8 cellular contexts compared by ENCODE assay signal in the genomic region with DNA sequence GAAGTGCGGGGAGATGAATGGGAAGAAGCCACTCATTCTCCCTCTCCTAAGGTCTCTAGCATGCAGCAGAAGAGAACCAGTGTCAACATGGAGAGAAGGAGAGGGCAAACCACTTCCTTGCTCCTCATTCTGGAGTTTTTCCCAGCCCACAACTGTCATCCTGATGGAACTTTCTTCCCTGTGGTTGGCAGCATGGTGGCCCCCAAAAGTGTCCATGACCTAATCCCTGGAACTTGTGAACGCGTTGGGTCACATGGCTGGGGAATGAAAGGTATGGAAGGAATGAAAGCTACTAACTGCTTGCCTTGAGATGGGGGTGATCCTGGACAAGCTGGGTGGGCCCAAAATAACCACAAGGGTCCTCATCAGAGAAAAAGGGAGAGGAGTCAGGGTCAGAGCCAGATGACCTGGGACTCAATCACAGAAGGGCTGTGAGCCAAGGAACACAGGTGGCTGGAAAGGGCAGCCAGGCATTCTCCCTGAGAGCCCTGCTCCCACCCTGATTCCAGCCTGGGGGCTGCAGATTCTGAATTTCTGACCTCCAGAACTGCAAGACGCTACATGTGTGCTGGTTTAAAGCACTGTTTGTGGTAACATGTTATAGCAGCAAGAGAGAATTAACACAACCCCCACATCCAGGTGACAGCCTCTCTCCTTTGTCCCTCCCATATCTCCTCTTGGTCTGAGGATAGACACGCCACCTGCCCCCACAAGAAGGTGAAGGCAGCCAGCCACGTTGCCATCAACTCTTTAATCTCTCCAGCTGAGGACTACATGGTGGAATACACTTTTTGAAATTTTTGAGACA.
DNase-seq lines count a peak whose midpoint lies in the region; ATAC-seq, FAIRE-seq and TF ChIP-seq lines count a peak whose summit lies in the region.

No MANE protein-coding gene starts in this region.

- H3K27ac ChIP-seq in DND-41 (ENCODE audit: low read length) (peak overlapping the region; percentile 51), esophagus squamous epithelium (peak overlapping the region; percentile 70 to 92 (median 77))

- ATAC-seq in DND-41 (ENCODE audit: insufficient read depth, low read depth) (no peak), GM19452 (IDR thresholded peaks at IDR 0.05; ENCODE audit: unreplicated experiment) (no peak)

- H3K9me3 ChIP-seq in DND-41 (ENCODE audit: insufficient read depth, low read length, severe bottlenecking) = no peaks in the 10 kb centered on the region
- no peaks in the 10 kb centered on the region for H3K9me3 ChIP-seq in esophagus squamous epithelium

- H3K27me3 ChIP-seq in DND-41 (ENCODE audit: insufficient read depth, low read length, poor library complexity) = no peaks in the 10 kb centered on the region
- no peaks in the 10 kb centered on the region for H3K27me3 ChIP-seq in esophagus squamous epithelium

- peaks cover 69% of the 10 kb centered on the region for H3K36me3 ChIP-seq in DND-41 (ENCODE audit: insufficient read depth, low read length)
- peaks cover 0 to 58% (median 0%) of the 10 kb centered on the region in 3 donors for H3K36me3 ChIP-seq in esophagus squamous epithelium

- H3K79me2 ChIP-seq in DND-41 (ENCODE audit: insufficient read depth, low read length) = no peaks in the 10 kb centered on the region

- no peak overlapping the region for H3K4me2 ChIP-seq in DND-41 (ENCODE audit: insufficient read depth, low read length)

- peaks cover 16% of the 10 kb centered on the region for H4K20me1 ChIP-seq in DND-41 (ENCODE audit: insufficient read depth, low read length)

- no peak for DNase-seq in DND-41
- DNase-seq in RCC 7860 (ENCODE audit: low spot score) = peak; percentile 80
- no peak for DNase-seq in esophagus squamous epithelium (lab: John Stamatoyannopoulos, UW)
- DNase-seq in progenitor cell of endocrine pancreas (ENCODE audit: low spot score, unreplicated experiment) = no peak
- DNase-seq in GM20000 (ENCODE audit: low spot score) = no peak
- no peak for DNase-seq in stimulated activated CD8-positive, alpha-beta memory T cell treated with anti-CD3 and anti-CD28 coated beads, Interleukin-4, amount 100 ng/mL, for 48 hours
- no peak for DNase-seq in putamen (ENCODE audit: low spot score)

- H3K4me1 ChIP-seq in DND-41 (ENCODE audit: insufficient read depth, low read length) = 0 out of 2 replicates have a peak, but pooled peaks cover 3% of the 10 kb centered on the region
- peaks cover 14 to 30% (median 24%) of the 10 kb centered on the region in 3 donors for H3K4me1 ChIP-seq in esophagus squamous epithelium

- no peak overlapping the region for H3K4me3 ChIP-seq in DND-41 (ENCODE audit: low read depth in 1 of 2, low read length in 2 of 2)
- peak overlapping the region in 2 of 4 donors; percentile 13 to 39 for H3K4me3 ChIP-seq in esophagus squamous epithelium

- TF ChIP-seq CTCF in DND-41 (IDR thresholded peaks at IDR 0.05; ENCODE audit: borderline replicate concordance, extremely low read depth, low read length, poor library complexity, severe bottlenecking) = no peak
- TF ChIP-seq CTCF in esophagus squamous epithelium (IDR thresholded peaks at IDR 0.05) = no peak
- TF ChIP-seq CTCF in progenitor cell of endocrine pancreas (IDR thresholded peaks at IDR 0.05; ENCODE audit: unreplicated experiment) = no peak
- TF ChIP-seq CTCF in GM20000 (IDR thresholded peaks at IDR 0.05; ENCODE audit: extremely low read depth, missing control alignments) = no peak

- H3K4me1 Mint-ChIP-seq in progenitor cell of endocrine pancreas (ENCODE audit: low read depth) = peaks cover 8% of the 10 kb centered on the region

- peak overlapping the region; percentile 14 for H3K27ac Mint-ChIP-seq in progenitor cell of endocrine pancreas

- 59 to 64% methylated on average over 4 to 6 of the region's 6 CpGs for WGBS in esophagus squamous epithelium, 2 donors

- intact Hi-C loops in esophagus squamous epithelium (cut with DNase I) = loop anchor here (5.0 kb wide), 1 partner anchor 86 kb away; no protein-coding TSS in a partner anchor

- no peaks in the 10 kb centered on the region for H3K27me3 Mint-ChIP-seq in progenitor cell of endocrine pancreas

- peak; percentile 73 for FAIRE-seq in RCC 7860 (lab: Jason Lieb, UNC)

- peaks cover 8% of the 10 kb centered on the region for H3K36me3 Mint-ChIP-seq in progenitor cell of endocrine pancreas (ENCODE audit: insufficient read depth)

- no peaks in the 10 kb centered on the region for H3K9me3 Mint-ChIP-seq in progenitor cell of endocrine pancreas (ENCODE audit: low read depth)

- H3K9ac ChIP-seq in DND-41 (ENCODE audit: low read depth, low read length) = no peak overlapping the region

- no peak overlapping the region for H2AFZ ChIP-seq in DND-41 (ENCODE audit: low read depth, low read length)

- no peak overlapping the region for H3K4me3 Mint-ChIP-seq in progenitor cell of endocrine pancreas (ENCODE audit: low read depth)

- TF ChIP-seq POLR2A in esophagus squamous epithelium (IDR thresholded peaks at IDR 0.05) = no peak
